8 cellular contexts compared by ENCODE assay signal in genomic region chr19:14383556-14383897, GRCh38. TPM values are rescaled to one million over a fixed set of nuclear protein-coding genes. Genes with fewer than 3 reads are reported as not detected.
A peak's percentile ranks its signal among the peaks of the same experiment; 100 is the strongest.
DNase-seq lines count a peak whose midpoint lies in the region; ATAC-seq and TF ChIP-seq lines count a peak whose summit lies in the region.

No MANE protein-coding gene starts in this region.

- no peak for ATAC-seq in left colon

- H3K9me3 ChIP-seq in adrenal gland (replicated peaks in 1 of 3) (no peaks in the 10 kb centered on the region), mucosa of stomach (ENCODE audit: control insufficient read depth, low read length) (no peaks in the 10 kb centered on the region)

- peak overlapping the region in 2 of 4 donors; percentile 25 to 59 for H3K4me3 ChIP-seq in adrenal gland
- peak overlapping the region; percentile 26 for H3K4me3 ChIP-seq in mucosa of stomach (ENCODE audit: low read length)

- H3K27me3 ChIP-seq in adrenal gland (no peaks in the 10 kb centered on the region), mucosa of stomach (ENCODE audit: control insufficient read depth, insufficient read depth, low read length) (no peaks in the 10 kb centered on the region)

- DNase-seq in AG08396 (ENCODE audit: low spot score) (peak; percentile 52), HCEC 1CT (peak; percentile 56), adrenal gland (no peak), NCI-H1436 treated with DMSO at 0.1 percent for 48 hours (lab: John Stamatoyannopoulos, UW) (no peak), GM10266 (ENCODE audit: extremely low spot score) (no peak), left colon (no peak), NCI-H526 treated with DMSO at 0.1 percent for 48 hours (lab: John Stamatoyannopoulos, UW) (no peak)

- peak overlapping the region; percentile 68 for H3K9ac ChIP-seq in mucosa of stomach (ENCODE audit: low read length)

- H3K36me3 ChIP-seq in adrenal gland (replicated peaks in 1 of 2) (no peaks in the 10 kb centered on the region), mucosa of stomach (ENCODE audit: control insufficient read depth, insufficient read depth, low read length) (no peaks in the 10 kb centered on the region)

- TF ChIP-seq POLR2A in adrenal gland (IDR thresholded peaks at IDR 0.05), result no peak

- peaks cover 6 to 40% of the 10 kb centered on the region in 2 donors for H3K4me1 ChIP-seq in adrenal gland (replicated peaks in 1 of 2)
- peaks cover 24% of the 10 kb centered on the region for H3K4me1 ChIP-seq in mucosa of stomach (ENCODE audit: control insufficient read depth, insufficient read depth, low read length)

- TF ChIP-seq CTCF in adrenal gland (IDR thresholded peaks at IDR 0.05), result no peak
- no peak for TF ChIP-seq CTCF in GM10266 (IDR thresholded peaks at IDR 0.05; ENCODE audit: control insufficient read depth, insufficient read depth, low read depth, missing control alignments)

- intact Hi-C loops in adrenal gland (cut with DNase I) (no loop called here), left colon (cut with DNase I, micrococcal nuclease) (no loop called here)

- peak overlapping the region in 4 of 5 donors; percentile 7 to 90 (median 56) for H3K27ac ChIP-seq in adrenal gland

- whole genome bisulfite sequencing in adrenal gland, 4 donors, result 39 to 49% (median 45%) methylated on average over 3 of the region's 3 CpGs

RNA-seq across cellular contexts. Expression of gene ADGRE5, which starts 2.3 kb away (rescaled TPM):
- total RNA-seq in adrenal gland (100 to 1,000 TPM in 1 of 8 donors, 10 to 100 TPM in 7; 26.8 to 103 (median 71.5) TPM), left colon (100 to 1,000 TPM; 147 to 173 TPM)
- 10 to 100 TPM; 11.7 to 25.8 (median 15.9) TPM for polyA plus RNA-seq in adrenal gland

RNA-seq across cellular contexts. Expression of gene DDX39A, which starts 35.6 kb away (rescaled TPM):
- 10 to 100 TPM; 30.7 to 60.7 (median 40.9) TPM for total RNA-seq in adrenal gland
- polyA plus RNA-seq in adrenal gland, result 100 to 1,000 TPM in 2 of 3 donors, 10 to 100 TPM in 1; 26.7 to 262 (median 126) TPM
- total RNA-seq in left colon, result 10 to 100 TPM; 55.3 to 85.8 TPM

RNA-seq across cellular contexts. Expression of gene PKN1, which starts 49.6 kb away (rescaled TPM):
- total RNA-seq in adrenal gland (100 to 1,000 TPM in 7 of 8 donors, 10 to 100 TPM in 1; 97.5 to 184 (median 137) TPM), left colon (10 to 100 TPM; 29.3 to 49.6 TPM)
- 100 to 1,000 TPM in 2 of 3 donors, 10 to 100 TPM in 1; 27.5 to 209 (median 118) TPM for polyA plus RNA-seq in adrenal gland

Comparison
In these comparisons a context has a peak if more than half of its experiments do, and no peak if none do; other contexts are left out.
1. DNase-seq: peak in AG08396 (single experiment) and HCEC 1CT (single experiment); none in adrenal gland (0 of 7), NCI-H1436 treated with DMSO at 0.1 percent for 48 hours (single experiment), GM10266 (single experiment), left colon (0 of 2) and NCI-H526 treated with DMSO at 0.1 percent for 48 hours (single experiment).